Comparison of ENCODE assay signal across 1 cellular context in the genomic region with DNA sequence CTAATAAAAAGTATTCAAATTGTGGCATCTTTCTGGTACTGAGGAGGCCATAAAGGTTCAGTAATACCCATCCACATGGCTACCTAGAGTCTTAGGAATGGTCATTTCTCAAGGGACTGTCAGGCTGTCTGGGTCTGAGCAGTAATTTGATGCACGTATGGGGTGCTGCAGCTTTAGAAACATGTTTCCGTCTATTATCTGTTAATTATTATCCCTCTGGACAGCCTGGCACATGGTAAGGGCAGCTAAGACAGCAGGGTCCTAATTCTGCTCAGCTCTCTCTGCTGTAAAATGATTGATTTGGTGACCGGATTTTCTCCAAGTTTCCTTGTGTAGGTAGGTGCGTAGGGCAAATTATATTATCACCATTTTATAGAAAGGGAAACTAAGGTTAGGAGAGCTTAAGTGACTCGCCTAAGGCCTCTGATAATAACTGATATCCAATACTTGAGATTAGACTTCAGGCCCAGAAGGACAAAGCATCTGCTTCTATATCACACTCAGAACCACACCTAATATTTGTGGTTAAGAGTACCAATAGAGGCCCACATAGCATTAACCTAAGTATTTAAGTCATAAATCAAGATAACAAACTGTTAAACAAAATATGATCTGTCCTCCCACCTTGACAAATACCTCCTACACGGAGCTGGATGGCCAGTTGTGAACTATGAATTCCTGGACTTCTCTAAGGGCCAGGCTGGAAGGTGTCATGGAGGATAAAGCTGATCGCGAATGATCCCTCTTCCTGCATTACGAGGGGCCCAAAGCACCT.
A peak's percentile ranks its signal among the peaks of the same experiment; 100 is the strongest.
TF ChIP-seq lines count a peak whose summit lies in the region.

No MANE protein-coding gene starts in this region.

TF ChIP-seq in HepG2, 621 proteins besides CTCF, POLR2A, EP300 and RAD21 (continued from another document):
- TF ChIP-seq, protein P1, sequence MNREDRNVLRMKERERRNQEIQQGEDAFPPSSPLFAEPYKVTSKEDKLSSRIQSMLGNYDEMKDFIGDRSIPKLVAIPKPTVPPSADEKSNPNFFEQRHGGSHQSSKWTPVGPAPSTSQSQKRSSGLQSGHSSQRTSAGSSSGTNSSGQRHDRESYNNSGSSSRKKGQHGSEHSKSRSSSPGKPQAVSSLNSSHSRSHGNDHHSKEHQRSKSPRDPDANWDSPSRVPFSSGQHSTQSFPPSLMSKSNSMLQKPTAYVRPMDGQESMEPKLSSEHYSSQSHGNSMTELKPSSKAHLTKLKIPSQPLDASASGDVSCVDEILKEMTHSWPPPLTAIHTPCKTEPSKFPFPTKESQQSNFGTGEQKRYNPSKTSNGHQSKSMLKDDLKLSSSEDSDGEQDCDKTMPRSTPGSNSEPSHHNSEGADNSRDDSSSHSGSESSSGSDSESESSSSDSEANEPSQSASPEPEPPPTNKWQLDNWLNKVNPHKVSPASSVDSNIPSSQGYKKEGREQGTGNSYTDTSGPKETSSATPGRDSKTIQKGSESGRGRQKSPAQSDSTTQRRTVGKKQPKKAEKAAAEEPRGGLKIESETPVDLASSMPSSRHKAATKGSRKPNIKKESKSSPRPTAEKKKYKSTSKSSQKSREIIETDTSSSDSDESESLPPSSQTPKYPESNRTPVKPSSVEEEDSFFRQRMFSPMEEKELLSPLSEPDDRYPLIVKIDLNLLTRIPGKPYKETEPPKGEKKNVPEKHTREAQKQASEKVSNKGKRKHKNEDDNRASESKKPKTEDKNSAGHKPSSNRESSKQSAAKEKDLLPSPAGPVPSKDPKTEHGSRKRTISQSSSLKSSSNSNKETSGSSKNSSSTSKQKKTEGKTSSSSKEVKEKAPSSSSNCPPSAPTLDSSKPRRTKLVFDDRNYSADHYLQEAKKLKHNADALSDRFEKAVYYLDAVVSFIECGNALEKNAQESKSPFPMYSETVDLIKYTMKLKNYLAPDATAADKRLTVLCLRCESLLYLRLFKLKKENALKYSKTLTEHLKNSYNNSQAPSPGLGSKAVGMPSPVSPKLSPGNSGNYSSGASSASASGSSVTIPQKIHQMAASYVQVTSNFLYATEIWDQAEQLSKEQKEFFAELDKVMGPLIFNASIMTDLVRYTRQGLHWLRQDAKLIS (CRISPR knock-in tag; IDR thresholded peaks at IDR 0.05): no peak
- TF ChIP-seq, protein P2, sequence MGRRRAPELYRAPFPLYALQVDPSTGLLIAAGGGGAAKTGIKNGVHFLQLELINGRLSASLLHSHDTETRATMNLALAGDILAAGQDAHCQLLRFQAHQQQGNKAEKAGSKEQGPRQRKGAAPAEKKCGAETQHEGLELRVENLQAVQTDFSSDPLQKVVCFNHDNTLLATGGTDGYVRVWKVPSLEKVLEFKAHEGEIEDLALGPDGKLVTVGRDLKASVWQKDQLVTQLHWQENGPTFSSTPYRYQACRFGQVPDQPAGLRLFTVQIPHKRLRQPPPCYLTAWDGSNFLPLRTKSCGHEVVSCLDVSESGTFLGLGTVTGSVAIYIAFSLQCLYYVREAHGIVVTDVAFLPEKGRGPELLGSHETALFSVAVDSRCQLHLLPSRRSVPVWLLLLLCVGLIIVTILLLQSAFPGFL (CRISPR knock-in tag; IDR thresholded peaks at IDR 0.05): no peak
- TF ChIP-seq RBAK (CRISPR knock-in tag; IDR thresholded peaks at IDR 0.05) (no peak), ZNF282 (IDR thresholded peaks at IDR 0.05; ENCODE audit: partially characterized antibody) (no peak), ZNF672 (CRISPR knock-in tag; IDR thresholded peaks at IDR 0.05) (no peak), ZIK1 (CRISPR knock-in tag; IDR thresholded peaks at IDR 0.05; ENCODE audit: borderline replicate concordance, low read depth) (no peak), KDM3A (CRISPR knock-in tag; IDR thresholded peaks at IDR 0.05; ENCODE audit: low read depth) (no peak), PHF8 (CRISPR knock-in tag; IDR thresholded peaks at IDR 0.05) (no peak), ZNF205 (CRISPR knock-in tag; IDR thresholded peaks at IDR 0.05) (no peak), MAFG (CRISPR knock-in tag; IDR thresholded peaks at IDR 0.05) (no peak), SMYD3 (CRISPR knock-in tag; IDR thresholded peaks at IDR 0.05) (no peak), CHD2 (IDR thresholded peaks at IDR 0.05; ENCODE audit: low read depth, low read length) (no peak), BORCS8-MEF2B (CRISPR knock-in tag; IDR thresholded peaks at IDR 0.05) (no peak), ELF3 (CRISPR knock-in tag; IDR thresholded peaks at IDR 0.05) (0 out of 2 replicates have a peak, but pooled peaks have one; percentile 41), MIXL1 (CRISPR knock-in tag; IDR thresholded peaks at IDR 0.05) (peak; percentile 53; the same call in 1 of the 2 replicates), TBX2 (CRISPR knock-in tag; IDR thresholded peaks at IDR 0.05; ENCODE audit: borderline replicate concordance) (no peak), TOE1 (CRISPR knock-in tag; IDR thresholded peaks at IDR 0.05) (no peak), SMARCC2 (IDR thresholded peaks at IDR 0.05) (no peak), ZNF253 (CRISPR knock-in tag; IDR thresholded peaks at IDR 0.05; ENCODE audit: borderline replicate concordance) (no peak), ATF7-NPFF (CRISPR knock-in tag; IDR thresholded peaks at IDR 0.05; ENCODE audit: low read depth) (no peak), YEATS4 (CRISPR knock-in tag; IDR thresholded peaks at IDR 0.05; ENCODE audit: borderline replicate concordance) (0 out of 2 replicates have a peak, but pooled peaks have one; percentile 39), BRD4 (CRISPR knock-in tag; IDR thresholded peaks at IDR 0.05) (no peak), MXI1 (IDR thresholded peaks at IDR 0.05; ENCODE audit: borderline replicate concordance, low read depth, low read length) (peak; percentile 49; the same call in 1 of the 3 replicates), ZNF33B (CRISPR knock-in tag; IDR thresholded peaks at IDR 0.05) (no peak), FOXK2 (IDR thresholded peaks at IDR 0.05) (no peak), CREM (IDR thresholded peaks at IDR 0.05) (0 out of 2 replicates have a peak, but pooled peaks have one; percentile 12), CREM (CRISPR knock-in tag; IDR thresholded peaks at IDR 0.05) (no peak), MED13 (CRISPR knock-in tag; IDR thresholded peaks at IDR 0.05) (no peak), AGO2 (optimal IDR thresholded peaks at IDR 0.05; ENCODE audit: low read depth, low read length) (no peak), ZNF652 (CRISPR knock-in tag; IDR thresholded peaks at IDR 0.05; ENCODE audit: borderline replicate concordance, low read depth) (no peak), ASH2L (IDR thresholded peaks at IDR 0.05; ENCODE audit: insufficient read length, low read depth, low read length) (no peak), PRPF4 (IDR thresholded peaks at IDR 0.05; ENCODE audit: low read depth, low read length, poor library complexity, severe bottlenecking) (no peak), SMAD9 (CRISPR knock-in tag; IDR thresholded peaks at IDR 0.05) (no peak), GATAD1 (CRISPR knock-in tag; IDR thresholded peaks at IDR 0.05) (no peak), HOXA3 (CRISPR knock-in tag; IDR thresholded peaks at IDR 0.05) (no peak)
- TF ChIP-seq, protein P3, sequence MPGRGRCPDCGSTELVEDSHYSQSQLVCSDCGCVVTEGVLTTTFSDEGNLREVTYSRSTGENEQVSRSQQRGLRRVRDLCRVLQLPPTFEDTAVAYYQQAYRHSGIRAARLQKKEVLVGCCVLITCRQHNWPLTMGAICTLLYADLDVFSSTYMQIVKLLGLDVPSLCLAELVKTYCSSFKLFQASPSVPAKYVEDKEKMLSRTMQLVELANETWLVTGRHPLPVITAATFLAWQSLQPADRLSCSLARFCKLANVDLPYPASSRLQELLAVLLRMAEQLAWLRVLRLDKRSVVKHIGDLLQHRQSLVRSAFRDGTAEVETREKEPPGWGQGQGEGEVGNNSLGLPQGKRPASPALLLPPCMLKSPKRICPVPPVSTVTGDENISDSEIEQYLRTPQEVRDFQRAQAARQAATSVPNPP (CRISPR knock-in tag; IDR thresholded peaks at IDR 0.05): no peak
- TF ChIP-seq, protein P4, sequence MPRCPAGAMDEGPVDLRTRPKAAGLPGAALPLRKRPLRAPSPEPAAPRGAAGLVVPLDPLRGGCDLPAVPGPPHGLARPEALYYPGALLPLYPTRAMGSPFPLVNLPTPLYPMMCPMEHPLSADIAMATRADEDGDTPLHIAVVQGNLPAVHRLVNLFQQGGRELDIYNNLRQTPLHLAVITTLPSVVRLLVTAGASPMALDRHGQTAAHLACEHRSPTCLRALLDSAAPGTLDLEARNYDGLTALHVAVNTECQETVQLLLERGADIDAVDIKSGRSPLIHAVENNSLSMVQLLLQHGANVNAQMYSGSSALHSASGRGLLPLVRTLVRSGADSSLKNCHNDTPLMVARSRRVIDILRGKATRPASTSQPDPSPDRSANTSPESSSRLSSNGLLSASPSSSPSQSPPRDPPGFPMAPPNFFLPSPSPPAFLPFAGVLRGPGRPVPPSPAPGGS (CRISPR knock-in tag; IDR thresholded peaks at IDR 0.05): no peak
- TF ChIP-seq, protein P5, sequence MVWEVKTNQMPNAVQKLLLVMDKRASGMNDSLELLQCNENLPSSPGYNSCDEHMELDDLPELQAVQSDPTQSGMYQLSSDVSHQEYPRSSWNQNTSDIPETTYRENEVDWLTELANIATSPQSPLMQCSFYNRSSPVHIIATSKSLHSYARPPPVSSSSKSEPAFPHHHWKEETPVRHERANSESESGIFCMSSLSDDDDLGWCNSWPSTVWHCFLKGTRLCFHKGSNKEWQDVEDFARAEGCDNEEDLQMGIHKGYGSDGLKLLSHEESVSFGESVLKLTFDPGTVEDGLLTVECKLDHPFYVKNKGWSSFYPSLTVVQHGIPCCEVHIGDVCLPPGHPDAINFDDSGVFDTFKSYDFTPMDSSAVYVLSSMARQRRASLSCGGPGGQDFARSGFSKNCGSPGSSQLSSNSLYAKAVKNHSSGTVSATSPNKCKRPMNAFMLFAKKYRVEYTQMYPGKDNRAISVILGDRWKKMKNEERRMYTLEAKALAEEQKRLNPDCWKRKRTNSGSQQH (CRISPR knock-in tag; IDR thresholded peaks at IDR 0.05; ENCODE audit: low read depth): no peak
- TF ChIP-seq, protein P6, sequence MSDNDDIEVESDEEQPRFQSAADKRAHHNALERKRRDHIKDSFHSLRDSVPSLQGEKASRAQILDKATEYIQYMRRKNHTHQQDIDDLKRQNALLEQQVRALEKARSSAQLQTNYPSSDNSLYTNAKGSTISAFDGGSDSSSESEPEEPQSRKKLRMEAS (IDR thresholded peaks at IDR 0.05): peak; percentile 45; the same call in 1 of the 2 replicates
- TF ChIP-seq, protein P7, sequence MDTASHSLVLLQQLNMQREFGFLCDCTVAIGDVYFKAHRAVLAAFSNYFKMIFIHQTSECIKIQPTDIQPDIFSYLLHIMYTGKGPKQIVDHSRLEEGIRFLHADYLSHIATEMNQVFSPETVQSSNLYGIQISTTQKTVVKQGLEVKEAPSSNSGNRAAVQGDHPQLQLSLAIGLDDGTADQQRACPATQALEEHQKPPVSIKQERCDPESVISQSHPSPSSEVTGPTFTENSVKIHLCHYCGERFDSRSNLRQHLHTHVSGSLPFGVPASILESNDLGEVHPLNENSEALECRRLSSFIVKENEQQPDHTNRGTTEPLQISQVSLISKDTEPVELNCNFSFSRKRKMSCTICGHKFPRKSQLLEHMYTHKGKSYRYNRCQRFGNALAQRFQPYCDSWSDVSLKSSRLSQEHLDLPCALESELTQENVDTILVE (CRISPR knock-in tag; IDR thresholded peaks at IDR 0.05): no peak
- TF ChIP-seq, protein P8, sequence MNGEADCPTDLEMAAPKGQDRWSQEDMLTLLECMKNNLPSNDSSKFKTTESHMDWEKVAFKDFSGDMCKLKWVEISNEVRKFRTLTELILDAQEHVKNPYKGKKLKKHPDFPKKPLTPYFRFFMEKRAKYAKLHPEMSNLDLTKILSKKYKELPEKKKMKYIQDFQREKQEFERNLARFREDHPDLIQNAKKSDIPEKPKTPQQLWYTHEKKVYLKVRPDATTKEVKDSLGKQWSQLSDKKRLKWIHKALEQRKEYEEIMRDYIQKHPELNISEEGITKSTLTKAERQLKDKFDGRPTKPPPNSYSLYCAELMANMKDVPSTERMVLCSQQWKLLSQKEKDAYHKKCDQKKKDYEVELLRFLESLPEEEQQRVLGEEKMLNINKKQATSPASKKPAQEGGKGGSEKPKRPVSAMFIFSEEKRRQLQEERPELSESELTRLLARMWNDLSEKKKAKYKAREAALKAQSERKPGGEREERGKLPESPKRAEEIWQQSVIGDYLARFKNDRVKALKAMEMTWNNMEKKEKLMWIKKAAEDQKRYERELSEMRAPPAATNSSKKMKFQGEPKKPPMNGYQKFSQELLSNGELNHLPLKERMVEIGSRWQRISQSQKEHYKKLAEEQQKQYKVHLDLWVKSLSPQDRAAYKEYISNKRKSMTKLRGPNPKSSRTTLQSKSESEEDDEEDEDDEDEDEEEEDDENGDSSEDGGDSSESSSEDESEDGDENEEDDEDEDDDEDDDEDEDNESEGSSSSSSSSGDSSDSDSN (CRISPR knock-in tag; IDR thresholded peaks at IDR 0.05): no peak
TF ChIP-seq in HepG2: peak in this region for 9.
